Comparison of ENCODE assay signal across 7 cellular contexts in the genomic region with DNA sequence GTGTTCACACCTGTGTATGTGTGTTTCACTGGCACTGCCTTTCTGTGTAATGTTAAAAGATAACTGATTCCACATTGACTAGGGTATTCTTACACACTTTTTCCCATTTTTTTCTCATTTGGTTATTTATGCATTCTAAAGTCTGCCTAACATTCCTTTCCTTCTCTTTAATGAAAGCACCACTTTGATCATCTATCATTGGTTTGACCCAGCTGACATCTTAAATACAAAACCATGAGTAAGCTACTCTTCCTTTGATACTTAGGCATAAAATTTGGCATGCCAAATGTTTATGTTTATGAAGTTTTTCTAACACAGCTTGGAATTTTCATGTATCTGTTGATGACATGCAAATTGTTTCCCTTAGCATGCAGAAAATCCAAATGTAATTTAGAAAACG.
"Had no signal": no experiment of that assay in that cellular context is flagged by ENCODE, and none has a peak within 500 bp of the region (broad histone marks: within the 10 kb centered on the region; RNA-seq: fewer than 3 reads in every experiment).

No MANE protein-coding gene starts in this region.

- FAIRE-seq: G401.6, GM12878, GM12892, GM18507, GM19239 had no signal

- H3K4me3 ChIP-seq: GM12878 had no signal

- DNase-seq: GDM1, GF-D8 had no signal

- ATAC-seq: GM12878 had no signal
